In genomic region chr12:85516667-85517325, GRCh38 we compare ENCODE assay signal across 24 cellular contexts.
A peak's percentile ranks its signal among the peaks of the same experiment; 100 is the strongest.
DNase-seq lines count a peak whose midpoint lies in the region; ATAC-seq and TF ChIP-seq lines count a peak whose summit lies in the region.
"Had no signal": no experiment of that assay in that cellular context is flagged by ENCODE, and none has a peak within 500 bp of the region (broad histone marks: within the 10 kb centered on the region; RNA-seq: fewer than 3 reads in every experiment).

No MANE protein-coding gene starts in this region.

- H3K27ac ChIP-seq in RWPE2 (ENCODE audit: poor library complexity, severe bottlenecking), result no peak overlapping the region
- H3K27ac ChIP-seq: BLaER1 had no signal

- no peaks in the 10 kb centered on the region for H3K36me3 ChIP-seq in RWPE2 (ENCODE audit: low read depth)
- H3K36me3 ChIP-seq: BLaER1 had no signal

- DNase-seq in DMS53 treated with DMSO at 0.1 percent for 48 hours (lab: John Stamatoyannopoulos, UW; ENCODE audit: unreplicated experiment) (peak; percentile 57), HPDE6-E6E7 (ENCODE audit: extremely low spot score) (peak; percentile 17), RWPE2 (ENCODE audit: low spot score) (no peak), G401 (ENCODE audit: low spot score) (no peak), NCI-H1105 treated with DMSO at 0.1 percent for 48 hours (lab: John Stamatoyannopoulos, UW) (no peak), AML-193 (lab: John Stamatoyannopoulos, UW) (no peak)
- DNase-seq: Caco-2; CD4-positive, alpha-beta memory T cell; DMS153; GF-D8; NCI-H1092; NCI-H1436 treated with DMSO at 0.1 percent for 48 hours; NCI-H2081 treated with DMSO at 0.1 percent for 48 hours; NCI-H2171 treated with DMSO at 0.1 percent for 48 hours; NCI-H446; NCI-H774; OCI-M1; SHP77; T-helper 2 cell had no signal

- TF ChIP-seq CTCF in RWPE2 (IDR thresholded peaks at IDR 0.05; ENCODE audit: poor library complexity, severe bottlenecking), result no peak

- H3K9me3 ChIP-seq in RWPE2 (ENCODE audit: severe bottlenecking), result no peaks in the 10 kb centered on the region
- H3K9me3 ChIP-seq: BLaER1, Caco-2 had no signal

- in situ Hi-C loops in G401 (cut with HindIII; ENCODE audit: low sequenced_read_pairs), result no loop called here

- ATAC-seq in RWPE2 (ENCODE audit: low read depth) (peak; percentile 63), esophagus mucosa (peak; percentile 29), HG03469 (IDR thresholded peaks at IDR 0.05; ENCODE audit: unreplicated experiment) (no peak)
- ATAC-seq: HepG2, K562 had no signal

- peaks cover 5% of the 10 kb centered on the region for H3K4me1 ChIP-seq in RWPE2 (ENCODE audit: insufficient read depth, poor library complexity, severe bottlenecking)
- H3K4me1 ChIP-seq: BLaER1, Caco-2 had no signal

- no peak overlapping the region for H3K4me3 ChIP-seq in RWPE2 (ENCODE audit: severe bottlenecking)
- H3K4me3 ChIP-seq: BLaER1, K562 had no signal

- H3K27me3 ChIP-seq in RWPE2 (ENCODE audit: insufficient read depth, poor library complexity, severe bottlenecking), result no peaks in the 10 kb centered on the region
- H3K27me3 ChIP-seq: BLaER1 had no signal

Comparison
In these comparisons a context has a peak if more than half of its experiments do, and no peak if none do; other contexts are left out.
1. DNase-seq: peak in DMS53 treated with DMSO at 0.1 percent for 48 hours (single experiment) and HPDE6-E6E7 (single experiment); none in RWPE2 (single experiment), G401 (single experiment), NCI-H1105 treated with DMSO at 0.1 percent for 48 hours (single experiment) and AML-193 (0 of 2).